In genomic region chr2:158381978-158382377, GRCh38 we compare ENCODE assay signal across 34 cellular contexts.
"Had no signal": no experiment of that assay in that cellular context is flagged by ENCODE, and none has a peak within 500 bp of the region (broad histone marks: within the 10 kb centered on the region; RNA-seq: fewer than 3 reads in every experiment).

No MANE protein-coding gene starts in this region.

- H3K27me3 ChIP-seq: adrenal gland, ascending aorta, body of pancreas, brain microvascular endothelial cell, breast epithelium, cardiac muscle cell had no signal

- DNase-seq: activated effector memory CD4-positive, alpha-beta T cell treated with anti-CD3 and anti-CD28 coated beads, Interleukin-2, amount 50 U/mL, for 16 hours; activated effector memory CD4-positive, alpha-beta T cell treated with Interleukin-2 at 50 U/mL for 16 hours; activated gamma-delta T cell; activated gamma-delta T cell treated with Interleukin-2 at 50 U/mL for 16 hours; activated naive CD4-positive, alpha-beta T cell; activated naive CD4-positive, alpha-beta T cell treated with anti-CD3 and anti-CD28 coated beads for 36 hours; activated naive CD4-positive, alpha-beta T cell treated with anti-CD3 and anti-CD28 coated beads, Interleukin-2, amount 10 ng/mL, durations not matched to agents 7 days and 5 days; activated naive CD4-positive, alpha-beta T cell treated with anti-CD3 and anti-CD28 coated beads, Interleukin-2, amount 50 U/mL, for 16 hours; activated naive CD4-positive, alpha-beta T cell treated with Interleukin-2 at 50 U/mL for 16 hours; activated naive CD8-positive, alpha-beta T cell treated with anti-CD3 and anti-CD28 coated beads for 36 hours; activated naive CD8-positive, alpha-beta T cell treated with anti-CD3 and anti-CD28 coated beads, Interleukin-2, amount 10 ng/mL, durations not matched to agents 7 days and 5 days; activated naive CD8-positive, alpha-beta T cell treated with anti-CD3 and anti-CD28 coated beads, Interleukin-2, amount 50 U/mL, for 24 hours; activated T-cell treated with anti-CD3 and anti-CD28 coated beads, Interleukin-2, amount 50 U/mL, for 1 hour; activated T-cell treated with anti-CD3 and anti-CD28 coated beads, Interleukin-2, amount 50 U/mL, for 24 hours; activated T-cell treated with anti-CD3 and anti-CD28 coated beads, Interleukin-2, amount 50 U/mL, for 4 hours; activated T-cell treated with anti-CD3 and anti-CD28 coated beads, Interleukin-2, amount 50 U/mL, for 48 hours; activated T-cell treated with anti-CD3 and anti-CD28 coated beads, Interleukin-2, amount 50 U/mL, for 72 hours; adrenal gland; amniotic stem cell; amygdala; anterior cingulate cortex; aorta; body of pancreas; brain microvascular endothelial cell; caudate nucleus; central memory CD4-positive, alpha-beta T cell; cerebellar nuclear complex had no signal

- H3K36me3 ChIP-seq: adrenal gland, ascending aorta, brain microvascular endothelial cell, breast epithelium, cardiac muscle cell had no signal

- H3K4me3 ChIP-seq: adrenal gland, ascending aorta, body of pancreas, breast epithelium, cardiac muscle cell had no signal

- H3K4me1 ChIP-seq: adrenal gland, ascending aorta, body of pancreas, breast epithelium had no signal

- FAIRE-seq: astrocyte, bronchial epithelial cell had no signal

- ATAC-seq: activated naive CD4-positive, alpha-beta T cell treated with anti-CD3 and anti-CD28 coated beads, Interleukin-2, amount 50 U/mL, for 72 hours; activated naive CD8-positive, alpha-beta T cell treated with anti-CD3 and anti-CD28 coated beads, Interleukin-2, amount 50 U/mL, for 24 hours; activated T-cell treated with anti-CD3 and anti-CD28 coated beads, Interleukin-2, amount 50 U/mL, for 4 hours; activated T-cell treated with anti-CD3 and anti-CD28 coated beads, Interleukin-2, amount 50 U/mL, for 72 hours; activated T-helper 17 cell treated with anti-CD3 and anti-CD28 coated beads, Interleukin-2, amount 50 U/mL, for 72 hours; body of pancreas had no signal

- H3K27ac ChIP-seq: adrenal gland, ascending aorta, body of pancreas, brain microvascular endothelial cell, breast epithelium, cardiac muscle cell had no signal

- H3K9me3 ChIP-seq: adrenal gland, ascending aorta, body of pancreas, breast epithelium had no signal
